In genomic region chr19:19171821-19172532, GRCh38 we compare ENCODE assay signal across 12 cellular contexts. TPM values are rescaled to one million over a fixed set of nuclear protein-coding genes. Genes with fewer than 3 reads are reported as not detected.
DNase-seq lines count a peak whose midpoint lies in the region; ATAC-seq and TF ChIP-seq lines count a peak whose summit lies in the region.
"Had no signal": no experiment of that assay in that cellular context is flagged by ENCODE, and none has a peak within 500 bp of the region (broad histone marks: within the 10 kb centered on the region; RNA-seq: fewer than 3 reads in every experiment).

No MANE protein-coding gene starts in this region.

- peak overlapping the region; percentile 62 for H3K27ac ChIP-seq in A673 (ENCODE audit: low read depth, low read length, poor library complexity, severe bottlenecking)
- H3K27ac ChIP-seq: SJSA1 had no signal

- CTCF ChIA-PET in A673 (lab: Charles Lee), result no interaction called here

- H3K4me1 ChIP-seq in A673 (ENCODE audit: insufficient read depth, low read length, poor library complexity, severe bottlenecking), result peaks cover 12% of the 10 kb centered on the region
- H3K4me1 ChIP-seq: SJSA1 had no signal

- TF ChIP-seq POLR2A in GM18505 (IDR thresholded peaks at IDR 0.05; ENCODE audit: borderline replicate concordance, extremely low read depth, insufficient read depth, insufficient read length), result peak; percentile 45

- no TSS peak for BruUV-seq in A673 (replicated peaks; lab: Mats Ljungman, UMichigan)

- DNase-seq in A673 (ENCODE audit: low spot score) (peak; percentile 40), OCI-M1 (lab: John Stamatoyannopoulos, UW) (peak; percentile 32), fibroblast of the conjunctiva (ENCODE audit: low read depth) (peak; percentile 71), ACHN (no peak), SK-N-DZ (ENCODE audit: low spot score) (no peak)
- DNase-seq: activated CD4-positive, alpha-beta memory T cell treated with anti-CD3 and anti-CD28 coated beads, Interleukin-2, amount 10 ng/mL, durations not matched to agents 7 days and 5 days; anterior cingulate cortex; kidney had no signal

- no peak for TF ChIP-seq CTCF in A673 (conservative IDR thresholded peaks at IDR 0.05; ENCODE audit: low read depth, low read length)

- H3K36me3 ChIP-seq in A673 (ENCODE audit: insufficient read depth, low read length, poor library complexity, severe bottlenecking), result no peaks in the 10 kb centered on the region

- ATAC-seq in GM18505 (IDR thresholded peaks at IDR 0.05; ENCODE audit: unreplicated experiment) (no peak), HG03159 (IDR thresholded peaks at IDR 0.05; ENCODE audit: unreplicated experiment) (no peak), HG02870 (IDR thresholded peaks at IDR 0.05; ENCODE audit: unreplicated experiment) (no peak)

- no peaks in the 10 kb centered on the region for H3K9me3 ChIP-seq in A673 (ENCODE audit: low read depth, low read length, poor library complexity, severe bottlenecking)
- H3K9me3 ChIP-seq: SJSA1 had no signal

- in situ Hi-C loops in ACHN (cut with HindIII; ENCODE audit: low pct_ligation_motif_present, low pct_unique_long_range_greater_than_20kb, low sequenced_read_pairs), result no loop called here

- POLR2A ChIA-PET in A673 (lab: Charles Lee; ENCODE audit: low non-redundant PET), result no interaction called here

- intact Hi-C loops in A673 (cut with micrococcal nuclease; ENCODE audit: unreplicated experiment), result no loop called here

- H3K4me3 ChIP-seq in A673 (ENCODE audit: low read depth, low read length, poor library complexity, severe bottlenecking), result no peak overlapping the region
- H3K4me3 ChIP-seq: SJSA1 had no signal

- H3K27me3 ChIP-seq in A673 (replicated peaks; ENCODE audit: insufficient read depth, low read depth, low read length, poor library complexity), result no peaks in the 10 kb centered on the region
- H3K27me3 ChIP-seq: SJSA1 had no signal

RNA-seq across cellular contexts. Expression of gene MEF2B, which starts 1.9 kb away (rescaled TPM):
- total RNA-seq in A673 (2021), result 2.9 and 3.4 TPM in 2 replicates
- polyA plus RNA-seq in SK-N-DZ (2014; cell fraction: cytosol; rRNA removed), result 0.30 TPM in 1 of 2 replicates, not detected in the other
- 0.18 TPM in 1 of 2 replicates, not detected in the other for polyA plus RNA-seq in SK-N-DZ (2014; cell fraction: nucleus; rRNA removed)

RNA-seq across cellular contexts. Expression of gene BORCS8, which starts 20.0 kb away (rescaled TPM):
- total RNA-seq in A673 (2021), result 29.9 and 37.5 TPM in 2 replicates
- polyA plus RNA-seq in SK-N-DZ (2014; cell fraction: cytosol; rRNA removed), result 19.5 and 32.7 TPM in 2 replicates
- 22.7 and 25.5 TPM in 2 replicates for polyA plus RNA-seq in SK-N-DZ (2014; cell fraction: nucleus; rRNA removed)

RNA-seq across cellular contexts. Expression of gene RFXANK, which starts 20.1 kb away (rescaled TPM):
- total RNA-seq in A673 (2021), result 96.3 and 109 TPM in 2 replicates
- 52.7 and 64.4 TPM in 2 replicates for polyA plus RNA-seq in SK-N-DZ (2014; cell fraction: cytosol; rRNA removed)
- polyA plus RNA-seq in SK-N-DZ (2014; cell fraction: nucleus; rRNA removed), result 103 and 124 TPM in 2 replicates

RNA-seq across cellular contexts. Expression of gene NR2C2AP, which starts 31.2 kb away (rescaled TPM):
- total RNA-seq in A673 (2021), result 35.6 and 45.3 TPM in 2 replicates
- 45.5 and 49.9 TPM in 2 replicates for polyA plus RNA-seq in SK-N-DZ (2014; cell fraction: cytosol; rRNA removed)
- polyA plus RNA-seq in SK-N-DZ (2014; cell fraction: nucleus; rRNA removed), result 59.5 and 64.6 TPM in 2 replicates

RNA-seq across cellular contexts. Expression of gene TMEM161A, which starts 33.7 kb away (rescaled TPM):
- 34.4 and 42.8 TPM in 2 replicates for total RNA-seq in A673 (2021)
- polyA plus RNA-seq in SK-N-DZ (2014; cell fraction: cytosol; rRNA removed), result 31.6 and 33.6 TPM in 2 replicates
- 78.7 and 92.4 TPM in 2 replicates for polyA plus RNA-seq in SK-N-DZ (2014; cell fraction: nucleus; rRNA removed)

Comparison
In these comparisons a context has a peak if more than half of its experiments do, and no peak if none do; other contexts are left out.
1. DNase-seq: peak in A673 (single experiment), OCI-M1 (single experiment) and fibroblast of the conjunctiva (single experiment); none in ACHN (single experiment) and SK-N-DZ (single experiment).